20 cellular contexts compared by ENCODE assay signal in the genomic region with DNA sequence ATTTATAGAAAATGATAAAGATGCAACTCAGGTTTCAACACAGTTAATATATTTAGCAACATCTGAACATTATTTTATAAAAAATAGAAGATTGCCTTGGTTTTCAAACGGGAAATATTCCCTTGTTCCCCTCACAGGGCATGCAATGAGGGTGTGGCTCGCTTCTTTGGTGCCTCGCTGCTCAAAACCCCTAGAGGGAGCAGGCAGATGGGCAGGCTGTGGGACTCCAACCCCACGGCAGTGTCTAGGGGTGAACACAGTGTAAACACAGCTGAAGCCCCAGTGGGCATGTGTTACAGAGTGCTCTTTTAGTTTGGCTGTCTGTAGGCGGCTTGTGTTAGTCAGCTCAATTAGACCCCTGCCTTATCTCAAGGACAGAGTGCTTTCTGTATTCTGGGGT.
A peak's percentile ranks its signal among the peaks of the same experiment; 100 is the strongest.
DNase-seq lines count a peak whose midpoint lies in the region; ATAC-seq and TF ChIP-seq lines count a peak whose summit lies in the region.
"Had no signal": no experiment of that assay in that cellular context is flagged by ENCODE, and none has a peak within 500 bp of the region (broad histone marks: within the 10 kb centered on the region; RNA-seq: fewer than 3 reads in every experiment).

No MANE protein-coding gene starts in this region.

- H3K4ac ChIP-seq in mesendoderm (ENCODE audit: low read depth, low read length) = no peak overlapping the region

- no peaks in the 10 kb centered on the region for H3K27me3 ChIP-seq in mesendoderm (ENCODE audit: insufficient read depth, low read length, poor library complexity)
- H3K27me3 ChIP-seq in psoas muscle (ENCODE audit: insufficient read depth in 3 of 3, low read length in 2 of 3) = no peaks in the 10 kb centered on the region
- H3K27me3 ChIP-seq: left lung, upper lobe of right lung had no signal

- H3K36me3 Mint-ChIP-seq in type B pancreatic cell = no peaks in the 10 kb centered on the region
- H3K36me3 Mint-ChIP-seq: activated naive CD8-positive, alpha-beta T cell treated with anti-CD3 and anti-CD28 coated beads for 36 hours; CD8-positive, alpha-beta T cell had no signal

- H3K79me2 ChIP-seq in mesendoderm (ENCODE audit: control insufficient read depth, insufficient read depth, low read length) = no peaks in the 10 kb centered on the region

- no peaks in the 10 kb centered on the region for H3K9me3 Mint-ChIP-seq in type B pancreatic cell

- H3K79me1 ChIP-seq in mesendoderm (ENCODE audit: low read length) = peaks cover 2% of the 10 kb centered on the region

- no peak overlapping the region for H3K4me3 Mint-ChIP-seq in type B pancreatic cell
- H3K4me3 Mint-ChIP-seq: activated CD4-positive, alpha-beta T cell treated with anti-CD3 and anti-CD28 coated beads, Interleukin-2, amount 10 ng/mL, durations not matched to agents 7 days and 5 days; activated naive CD8-positive, alpha-beta T cell treated with anti-CD3 and anti-CD28 coated beads for 36 hours; CD8-positive, alpha-beta T cell had no signal

- H3K4me3 ChIP-seq in mesendoderm (ENCODE audit: low read length) (no peak overlapping the region), psoas muscle (no peak overlapping the region)
- H3K4me3 ChIP-seq: left lung, upper lobe of right lung had no signal

- H2BK120ac ChIP-seq in mesendoderm (ENCODE audit: low read depth, low read length) = no peak overlapping the region

- intact Hi-C loops in psoas muscle (cut with DNase I) = no loop called here

- H2AK5ac ChIP-seq in mesendoderm (ENCODE audit: low read length) = no peak overlapping the region

- H3K9ac ChIP-seq in mesendoderm (ENCODE audit: low read length) = no peak overlapping the region

- H3K36me3 ChIP-seq in mesendoderm (ENCODE audit: control insufficient read depth, insufficient read depth, low read length) = no peaks in the 10 kb centered on the region
- H3K36me3 ChIP-seq in psoas muscle (ENCODE audit: insufficient read depth in 1 of 2, low read depth in 1 of 2) = no peaks in the 10 kb centered on the region
- H3K36me3 ChIP-seq: left lung, upper lobe of right lung had no signal

- H3K4me1 Mint-ChIP-seq in type B pancreatic cell (ENCODE audit: unreplicated experiment) = no peaks in the 10 kb centered on the region
- H3K4me1 Mint-ChIP-seq: activated CD4-positive, alpha-beta T cell treated with anti-CD3 and anti-CD28 coated beads, Interleukin-2, amount 10 ng/mL, durations not matched to agents 7 days and 5 days; activated naive CD8-positive, alpha-beta T cell treated with anti-CD3 and anti-CD28 coated beads for 36 hours had no signal

- H3K18ac ChIP-seq in mesendoderm (ENCODE audit: low read length) = no peak overlapping the region

- H3K27ac ChIP-seq in mesendoderm (ENCODE audit: low read depth, low read length) (no peak overlapping the region), psoas muscle (no peak overlapping the region)
- H3K27ac ChIP-seq: left lung, upper lobe of right lung had no signal

- no CpG with 5 or more reads among the region's 5 CpGs for WGBS in mesendoderm (ENCODE audit: extremely low coverage, insufficient coverage, low lambda C conversion rate)
- WGBS in psoas muscle, 3 donors = 44 to 61% (median 55%) methylated on average over 5 of the region's 5 CpGs

- no peak overlapping the region for H3K56ac ChIP-seq in mesendoderm (ENCODE audit: low read length)

- H3K4me1 ChIP-seq in mesendoderm (ENCODE audit: control insufficient read depth, low read depth, low read length) = no peaks in the 10 kb centered on the region
- no peaks in the 10 kb centered on the region for H3K4me1 ChIP-seq in psoas muscle
- H3K4me1 ChIP-seq: left lung, upper lobe of right lung had no signal

- TF ChIP-seq CTCF in type B pancreatic cell (conservative IDR thresholded peaks at IDR 0.05) = no peak
- TF ChIP-seq CTCF in psoas muscle (IDR thresholded peaks at IDR 0.05) = no peak

- H3K27ac Mint-ChIP-seq in type B pancreatic cell = no peak overlapping the region
- H3K27ac Mint-ChIP-seq: activated CD4-positive, alpha-beta T cell treated with anti-CD3 and anti-CD28 coated beads, Interleukin-2, amount 10 ng/mL, durations not matched to agents 7 days and 5 days; activated naive CD8-positive, alpha-beta T cell treated with anti-CD3 and anti-CD28 coated beads for 36 hours; CD8-positive, alpha-beta T cell had no signal

- DNase-seq in NCI-H345 (lab: John Stamatoyannopoulos, UW) (peak; percentile 8), NCI-H345 treated with DMSO at 0.1 percent for 48 hours (lab: John Stamatoyannopoulos, UW; ENCODE audit: unreplicated experiment) (no peak), SHP77 treated with DMSO at 0.1 percent for 48 hours (lab: John Stamatoyannopoulos, UW) (peak; percentile 45), mesendoderm (peak; percentile 57), NOMO-1 treated with dmso at 0.1 percent for 144 hours (lab: John Stamatoyannopoulos, UW; ENCODE audit: unreplicated experiment) (no peak), type B pancreatic cell (ENCODE audit: extremely low spot score, unreplicated experiment) (no peak), psoas muscle (no peak)
- DNase-seq: activated CD4-positive, alpha-beta T cell treated with anti-CD3 and anti-CD28 coated beads, Interleukin-2, amount 10 ng/mL, durations not matched to agents 7 days and 5 days; activated naive CD8-positive, alpha-beta T cell treated with anti-CD3 and anti-CD28 coated beads for 36 hours; CD8-positive, alpha-beta T cell; effector CD4-positive, alpha-beta T cell; IMR-90; NCI-H1105 treated with DMSO at 0.1 percent for 48 hours; posterior cingulate gyrus; Right ventricle myocardium superior; stimulated activated naive CD8-positive, alpha-beta T cell treated with anti-CD3 and anti-CD28 coated beads, Interleukin-15, Interleukin-2, amounts not matched to agents 100 U/mL and 50 U/mL, for 24 hours; T1000; upper lobe of right lung had no signal

- no peak overlapping the region for H2BK15ac ChIP-seq in mesendoderm (replicated peaks; ENCODE audit: low read depth)

- H3K23ac ChIP-seq in mesendoderm (ENCODE audit: low read length) = no peak overlapping the region

- no peak overlapping the region for H4K5ac ChIP-seq in mesendoderm (ENCODE audit: low read length)

- no peaks in the 10 kb centered on the region for H3K9me3 ChIP-seq in psoas muscle
- H3K9me3 ChIP-seq: upper lobe of right lung had no signal

- no peaks in the 10 kb centered on the region for H3K27me3 Mint-ChIP-seq in type B pancreatic cell
- H3K27me3 Mint-ChIP-seq: activated CD4-positive, alpha-beta T cell treated with anti-CD3 and anti-CD28 coated beads, Interleukin-2, amount 10 ng/mL, durations not matched to agents 7 days and 5 days; activated naive CD8-positive, alpha-beta T cell treated with anti-CD3 and anti-CD28 coated beads for 36 hours had no signal

- ATAC-seq in HG03342 (IDR thresholded peaks at IDR 0.05; ENCODE audit: unreplicated experiment) (peak; percentile 52), psoas muscle (no peak)
- ATAC-seq: CD8-positive, alpha-beta T cell; left lung; stimulated activated naive CD8-positive, alpha-beta T cell treated with anti-CD3 and anti-CD28 coated beads, Interleukin-15, Interleukin-2, amounts not matched to agents 100 U/mL and 50 U/mL, for 24 hours; upper lobe of right lung had no signal

- H3K4me2 ChIP-seq in mesendoderm (ENCODE audit: low read length) = no peak overlapping the region

- H4K8ac ChIP-seq in mesendoderm (ENCODE audit: low read depth, low read length) = no peak overlapping the region

- H2BK5ac ChIP-seq in mesendoderm (ENCODE audit: low read length) = no peak overlapping the region

Comparison
In these comparisons a context has a peak if more than half of its experiments do, and no peak if none do; other contexts are left out.
1. DNase-seq: peak in NCI-H345 (single experiment), SHP77 treated with DMSO at 0.1 percent for 48 hours (single experiment) and mesendoderm (single experiment); none in NCI-H345 treated with DMSO at 0.1 percent for 48 hours (single experiment), NOMO-1 treated with dmso at 0.1 percent for 144 hours (single experiment), type B pancreatic cell (single experiment) and psoas muscle (0 of 2).